Comparison of ENCODE assay signal across 8 cellular contexts in the genomic region with DNA sequence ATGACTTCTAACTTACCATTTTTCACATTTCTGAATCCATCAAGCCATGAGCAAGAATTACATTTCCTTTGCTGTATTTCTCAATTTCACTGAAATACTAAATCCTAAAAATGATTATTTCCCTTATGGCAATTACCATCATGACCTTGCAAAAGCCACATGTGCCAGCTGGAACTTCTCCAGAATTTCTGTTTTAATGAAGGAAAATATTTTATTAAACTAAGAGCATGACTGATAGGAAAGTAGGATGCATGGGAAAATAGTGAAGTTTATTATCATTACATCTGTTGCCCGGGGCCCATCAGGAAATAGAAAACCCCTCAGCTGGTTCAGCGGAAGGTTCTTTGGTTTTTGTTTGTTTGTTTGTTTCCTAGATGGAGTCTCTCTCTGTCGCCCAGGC.
"Had no signal": no experiment of that assay in that cellular context is flagged by ENCODE, and none has a peak within 500 bp of the region (broad histone marks: within the 10 kb centered on the region; RNA-seq: fewer than 3 reads in every experiment).

No MANE protein-coding gene starts in this region.

- H3K4me2 ChIP-seq: GM23338 had no signal

- H3K4me1 ChIP-seq: HAP-1 had no signal

- H2AFZ ChIP-seq: GM23248, GM23338 had no signal

- H3K9ac ChIP-seq: GM23248 had no signal

- H3K9me3 ChIP-seq: HAP-1 had no signal

- DNase-seq: GM23248, GOT3, H7, H9, HCEC 1CT, HFFc6 had no signal

- H3K4me3 ChIP-seq: GM23248, GM23338, HAP-1 had no signal

- H3K36me3 ChIP-seq: HAP-1 had no signal

- H3K27ac ChIP-seq: GM23248 had no signal
